ENCODE assay signal across 1 cellular context in genomic region chr17:34961093-34961911, GRCh38.
TF ChIP-seq lines count a peak whose summit lies in the region.

CCT6B (minus strand) TSS chr17:34961460; CDS start chr17:34961393, 67 bp downstream.
ZNF830 (plus strand) TSS chr17:34961540; CDS start chr17:34961567, 27 bp downstream.

TF ChIP-seq in HepG2, 621 proteins besides CTCF, POLR2A, EP300 and RAD21 (continued from another document and continues in another):
- TF ChIP-seq ZFY (CRISPR knock-in tag; IDR thresholded peaks at IDR 0.05) (peak; percentile 93), SMAD1 (CRISPR knock-in tag; IDR thresholded peaks at IDR 0.05; ENCODE audit: borderline replicate concordance, low read depth) (0 out of 2 replicates have a peak, but pooled peaks have one; percentile 48), ZNF784 (CRISPR knock-in tag; IDR thresholded peaks at IDR 0.05; ENCODE audit: borderline replicate concordance) (0 out of 2 replicates have a peak, but pooled peaks have one; percentile 71), ZFP41 (CRISPR knock-in tag; IDR thresholded peaks at IDR 0.05; ENCODE audit: borderline replicate concordance) (no peak), BORCS8-MEF2B (CRISPR knock-in tag; IDR thresholded peaks at IDR 0.05) (no peak; the same call in 1 of the 2 replicates), SOX5 (CRISPR knock-in tag; IDR thresholded peaks at IDR 0.05; ENCODE audit: borderline replicate concordance) (no peak), E2F2 (CRISPR knock-in tag; IDR thresholded peaks at IDR 0.05; ENCODE audit: borderline replicate concordance) (peak; percentile 74; the same call in 1 of the 2 replicates), PAX8 (CRISPR knock-in tag; IDR thresholded peaks at IDR 0.05; ENCODE audit: borderline replicate concordance) (0 out of 2 replicates have a peak, but pooled peaks have one; percentile 33), NCOA2 (CRISPR knock-in tag; IDR thresholded peaks at IDR 0.05) (peak; percentile 53), ZNF318 (CRISPR knock-in tag; IDR thresholded peaks at IDR 0.05) (no peak), TAF15 (IDR thresholded peaks at IDR 0.05; ENCODE audit: low read depth, low read length, poor library complexity, severe bottlenecking) (no peak), TEAD2 (CRISPR knock-in tag; IDR thresholded peaks at IDR 0.05) (no peak), KMT2B (CRISPR knock-in tag; IDR thresholded peaks at IDR 0.05) (peak; percentile 90), CBX5 (CRISPR knock-in tag; IDR thresholded peaks at IDR 0.05; ENCODE audit: borderline replicate concordance) (no peak; the same call in 1 of the 2 replicates), TFE3 (CRISPR knock-in tag; IDR thresholded peaks at IDR 0.05) (peak; percentile 19; the same call in 1 of the 2 replicates), POGZ (CRISPR knock-in tag; IDR thresholded peaks at IDR 0.05) (peak; percentile 98), ZNF704 (CRISPR knock-in tag; IDR thresholded peaks at IDR 0.05; ENCODE audit: borderline replicate concordance) (0 out of 2 replicates have a peak, but pooled peaks have one; percentile 64), HIVEP1 (CRISPR knock-in tag; IDR thresholded peaks at IDR 0.05) (peak; percentile 64; the same call in 1 of the 2 replicates), POLR2G (IDR thresholded peaks at IDR 0.05; ENCODE audit: low read depth, low read length) (peak; percentile 97), ZNF605 (CRISPR knock-in tag; IDR thresholded peaks at IDR 0.05) (peak; percentile 88), ZNF547 (CRISPR knock-in tag; IDR thresholded peaks at IDR 0.05) (0 out of 2 replicates have a peak, but pooled peaks have one; percentile 73), ZHX1 (CRISPR knock-in tag; IDR thresholded peaks at IDR 0.05; ENCODE audit: low read depth) (peak; percentile 58; the same call in 1 of the 2 replicates), TRAFD1 (CRISPR knock-in tag; IDR thresholded peaks at IDR 0.05; ENCODE audit: borderline replicate concordance) (peak; percentile 54; the same call in 1 of the 2 replicates), ZNF639 (CRISPR knock-in tag; conservative IDR thresholded peaks at IDR 0.05) (no peak), ZNF546 (CRISPR knock-in tag; conservative IDR thresholded peaks at IDR 0.05) (no peak; the same call in 1 of the 2 replicates), POLR2AphosphoS5 (IDR thresholded peaks at IDR 0.05; ENCODE audit: low read depth, low read length) (peak; percentile 97), ZBTB38 (CRISPR knock-in tag; IDR thresholded peaks at IDR 0.05) (peak; percentile 73; the same call in 1 of the 2 replicates), ZNF841 (CRISPR knock-in tag; IDR thresholded peaks at IDR 0.05; ENCODE audit: borderline replicate concordance) (no peak), KDM4B (CRISPR knock-in tag; IDR thresholded peaks at IDR 0.05) (no peak), ZBTB43 (CRISPR knock-in tag; conservative IDR thresholded peaks at IDR 0.05) (no peak), PRPF4 (IDR thresholded peaks at IDR 0.05; ENCODE audit: low read depth, low read length, poor library complexity, severe bottlenecking) (no peak), NFRKB (IDR thresholded peaks at IDR 0.05) (peak; percentile 7; the same call in 1 of the 2 replicates), ZNF362 (CRISPR knock-in tag; IDR thresholded peaks at IDR 0.05; ENCODE audit: borderline replicate concordance) (peak; percentile 99), ZNF562 (CRISPR knock-in tag; IDR thresholded peaks at IDR 0.05; ENCODE audit: borderline replicate concordance) (no peak)
